Comparison of ENCODE assay signal across 17 cellular contexts in the genomic region with DNA sequence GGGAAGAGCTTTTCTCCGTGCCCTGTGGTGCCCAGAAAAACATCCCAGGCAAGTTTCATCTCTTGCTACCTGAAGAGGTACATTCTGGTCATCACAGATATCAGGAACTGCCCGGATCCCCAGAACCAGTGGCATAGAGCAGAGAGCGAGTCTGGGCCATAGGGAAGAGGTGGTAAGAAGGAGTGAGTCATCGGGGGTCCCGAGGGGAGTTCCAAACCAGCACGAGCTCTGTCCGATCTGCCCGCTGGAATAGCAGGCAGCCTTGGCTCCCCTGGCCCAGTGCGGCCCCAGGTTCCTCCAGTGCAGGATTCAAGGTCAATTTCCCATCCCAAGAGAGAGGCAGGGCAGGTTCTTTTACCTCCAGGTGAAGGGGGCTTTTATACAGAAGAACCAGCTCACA.
"Had no signal": no experiment of that assay in that cellular context is flagged by ENCODE, and none has a peak within 500 bp of the region (broad histone marks: within the 10 kb centered on the region; RNA-seq: fewer than 3 reads in every experiment).

No MANE protein-coding gene starts in this region.

- H3K9ac ChIP-seq: neural progenitor cell had no signal

- H3K27me3 Mint-ChIP-seq: naive thymus-derived CD8-positive, alpha-beta T cell had no signal

- H3K9me3 Mint-ChIP-seq: naive thymus-derived CD8-positive, alpha-beta T cell; neural progenitor cell had no signal

- H3K4me3 Mint-ChIP-seq: naive thymus-derived CD8-positive, alpha-beta T cell had no signal

- H3K4me1 ChIP-seq: psoas muscle had no signal

- ATAC-seq: gastroesophageal sphincter, mucosa of descending colon, pancreas, psoas muscle had no signal

- H3K27ac ChIP-seq: hepatocyte, neural progenitor cell, pancreas, psoas muscle had no signal

- H3K36me3 ChIP-seq: esophagus squamous epithelium, neural progenitor cell, pancreas had no signal

- H3K36me3 Mint-ChIP-seq: neural progenitor cell had no signal

- H3K4me3 ChIP-seq: esophagus squamous epithelium, gastroesophageal sphincter, hepatocyte, mucosa of descending colon, neural progenitor cell, pancreas, psoas muscle had no signal

- H3K9me3 ChIP-seq: esophagus squamous epithelium, gastroesophageal sphincter, mucosa of descending colon, pancreas, psoas muscle had no signal

- DNase-seq: effector memory CD4-positive, alpha-beta T cell; esophagus squamous epithelium; foreskin fibroblast; kidney; left colon; mammary epithelial cell; naive thymus-derived CD8-positive, alpha-beta T cell; pancreas; retina; small intestine; stimulated activated CD4-positive, alpha-beta T cell treated with anti-CD3 and anti-CD28 coated beads, Interleukin-12 subunit alpha, Interleukin-12 subunit beta, amount 100 ng/mL, for 4 hours; stimulated activated naive CD4-positive, alpha-beta T cell treated with Interleukin-2 at 50 U/mL for 16 hours had no signal

- H3K27me3 ChIP-seq: esophagus squamous epithelium, gastroesophageal sphincter, hepatocyte, neural progenitor cell, pancreas had no signal
